In the genomic region with DNA sequence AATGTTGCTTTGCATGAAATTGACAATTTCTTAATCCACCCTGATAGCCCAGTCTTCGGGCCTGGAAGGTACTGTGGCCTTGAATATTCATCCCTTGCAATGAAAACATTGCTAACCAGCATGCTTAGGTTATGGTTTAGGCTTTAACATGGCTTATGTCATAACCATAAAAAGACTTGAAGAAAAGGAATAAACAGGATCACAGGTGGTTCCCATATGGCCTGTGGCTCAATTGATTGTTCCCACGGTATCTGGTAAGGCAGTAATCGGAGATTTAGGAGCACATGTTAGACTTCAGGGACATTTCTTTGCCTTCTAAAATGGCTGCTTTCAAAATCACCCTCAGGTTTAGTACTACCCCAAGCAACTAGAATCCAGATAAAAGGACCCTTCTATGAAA, we compare ENCODE assay signal across 13 cellular contexts.
"Had no signal": no experiment of that assay in that cellular context is flagged by ENCODE, and none has a peak within 500 bp of the region (broad histone marks: within the 10 kb centered on the region; RNA-seq: fewer than 3 reads in every experiment).

No MANE protein-coding gene starts in this region.

- H3K27ac ChIP-seq: coronary artery, stomach had no signal

- H3K27me3 ChIP-seq: stomach had no signal

- H3K27ac Mint-ChIP-seq: immature natural killer cell; T-helper 2 cell treated with Interferon-gamma antibody and Interleukin-4, amounts not matched to agents 5 μg/mL and 100 μg/mL, for 36 hours had no signal

- H3K4me1 Mint-ChIP-seq: naive B cell had no signal

- H3K4me3 ChIP-seq: coronary artery, stomach had no signal

- FAIRE-seq: small intestine, urothelium cell line had no signal

- H3K4me3 Mint-ChIP-seq: immature natural killer cell; naive B cell; T-helper 2 cell treated with Interferon-gamma antibody and Interleukin-4, amounts not matched to agents 5 μg/mL and 100 μg/mL, for 36 hours had no signal

- DNase-seq: activated gamma-delta T cell treated with Interleukin-2 at 50 U/mL for 16 hours; activated T-cell treated with anti-CD3 and anti-CD28 coated beads, Interleukin-2, amount 50 U/mL, for 48 hours; aorta; effector CD4-positive, alpha-beta T cell; immature natural killer cell; left colon; naive B cell; small intestine; stomach had no signal

- H3K36me3 Mint-ChIP-seq: immature natural killer cell, naive B cell had no signal

- ATAC-seq: activated CD4-positive, CD25-positive, alpha-beta regulatory T cell treated with anti-CD3 and anti-CD28 coated beads, Interleukin-2, amount 50 U/mL, for 24 hours; left colon had no signal

- H3K27me3 Mint-ChIP-seq: naive B cell had no signal

- H3K9me3 ChIP-seq: stomach had no signal

- H3K9me3 Mint-ChIP-seq: immature natural killer cell; naive B cell; T-helper 2 cell treated with Interferon-gamma antibody and Interleukin-4, amounts not matched to agents 5 μg/mL and 100 μg/mL, for 36 hours had no signal
